ENCODE assay signal across 25 cellular contexts in the genomic region with DNA sequence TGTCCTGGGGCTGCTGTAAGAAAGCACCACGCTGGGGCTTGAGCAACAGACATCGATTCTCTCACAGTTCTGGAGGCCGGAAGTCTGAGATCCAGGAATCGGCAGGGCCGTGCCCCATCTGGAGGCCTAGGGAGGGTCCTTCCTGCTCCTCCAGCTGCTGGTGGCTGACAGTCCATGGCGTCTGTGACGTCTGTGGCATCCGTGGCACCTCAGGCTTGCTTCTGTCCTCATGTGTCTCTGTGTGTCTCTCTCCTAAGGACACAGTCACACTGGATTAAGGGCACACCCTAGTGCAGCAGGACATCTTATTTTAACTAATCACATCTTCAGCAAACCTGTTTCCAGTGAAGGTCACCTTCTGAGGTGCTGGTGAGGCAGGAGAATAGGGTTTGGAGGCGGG. TPM values are rescaled to one million over a fixed set of nuclear protein-coding genes. Genes with fewer than 3 reads are reported as not detected.
"Had no signal": no experiment of that assay in that cellular context is flagged by ENCODE, and none has a peak within 500 bp of the region (broad histone marks: within the 10 kb centered on the region; RNA-seq: fewer than 3 reads in every experiment).

No MANE protein-coding gene starts in this region.

- ATAC-seq: esophagus mucosa; gastrocnemius medialis; naive thymus-derived CD4-positive, alpha-beta T cell; stimulated activated effector memory CD8-positive, alpha-beta T cell treated with anti-CD3 and anti-CD28 coated beads, Interleukin-12 subunit alpha, Interleukin-12 subunit beta, amount 100 ng/mL, for 72 hours; stimulated activated naive CD8-positive, alpha-beta T cell treated with anti-CD3 and anti-CD28 coated beads, Interleukin-15, Interleukin-2, amounts not matched to agents 100 U/mL and 50 U/mL, for 24 hours had no signal

- H3K27ac ChIP-seq: epithelial cell of prostate, gastrocnemius medialis, neural progenitor cell, parathyroid adenoma, sigmoid colon, testis, tibial artery, upper lobe of left lung had no signal

- DNase-seq: cerebellar nuclear complex; cortex of kidney; effector CD4-positive, alpha-beta T cell; foreskin fibroblast; gastrocnemius medialis; heart right ventricle; hippocampal formation; kidney glomerular epithelial cell; mesenchymal stem cell; midbrain; naive thymus-derived CD4-positive, alpha-beta T cell; sigmoid colon; stimulated activated CD4-positive, alpha-beta T cell treated with anti-CD3 and anti-CD28 coated beads, Interleukin-2, amount 100 ng/mL, for 24 hours; stimulated activated CD4-positive, alpha-beta T cell treated with anti-CD3 and anti-CD28 coated beads, Interleukin-4, amount 100 ng/mL, for 24 hours; stimulated activated naive CD8-positive, alpha-beta T cell treated with anti-CD3 and anti-CD28 coated beads, Interleukin-15, Interleukin-2, amounts not matched to agents 100 U/mL and 50 U/mL, for 24 hours; substantia nigra; tibial artery had no signal

- H3K4me3 ChIP-seq: gastrocnemius medialis, heart right ventricle, neural progenitor cell, sigmoid colon, tibial artery, upper lobe of left lung had no signal

- H3K9me3 ChIP-seq: gastrocnemius medialis, heart right ventricle, sigmoid colon, testis, tibial artery, upper lobe of left lung had no signal

- H3K27me3 ChIP-seq: gastrocnemius medialis, heart right ventricle, neural progenitor cell, sigmoid colon, testis, upper lobe of left lung had no signal

- H3K4me1 ChIP-seq: parathyroid adenoma, sigmoid colon, tibial artery had no signal

- H3K36me3 ChIP-seq: gastrocnemius medialis, heart right ventricle, neural progenitor cell, sigmoid colon, tibial artery, upper lobe of left lung had no signal

RNA-seq across cellular contexts. Expression of gene KCNF1, which starts 32.6 kb away (rescaled TPM):
- total RNA-seq: esophagus mucosa; gastrocnemius medialis; lower leg skin; naive thymus-derived CD4-positive, alpha-beta T cell had no signal
